Comparison of ENCODE assay signal across 27 cellular contexts in genomic region chr7:64078699-64078994, GRCh38. TPM values are rescaled to one million over a fixed set of nuclear protein-coding genes. Genes with fewer than 3 reads are reported as not detected.
DNase-seq lines count a peak whose midpoint lies in the region; ATAC-seq, FAIRE-seq and TF ChIP-seq lines count a peak whose summit lies in the region.
"Had no signal": no experiment of that assay in that cellular context is flagged by ENCODE, and none has a peak within 500 bp of the region (broad histone marks: within the 10 kb centered on the region; RNA-seq: fewer than 3 reads in every experiment).

No MANE protein-coding gene starts in this region.

- CTCF ChIA-PET in HCT116 (lab: Charles Lee) = no interaction called here
- CTCF ChIA-PET in H1 (lab: Charles Lee; ENCODE audit: partially characterized antibody) = no interaction called here
- CTCF ChIA-PET in CD8-positive, alpha-beta T cell (lab: Charles Lee) = no interaction called here

- no peak overlapping the region for H3K56ac ChIP-seq in H1 (replicated peaks; ENCODE audit: insufficient read length, low read depth, low read length)

- H3K14ac ChIP-seq in H1 (ENCODE audit: insufficient read length) = no peak overlapping the region

- H3K23ac ChIP-seq in H1 (ENCODE audit: insufficient read length) = no peak overlapping the region

- H2BK5ac ChIP-seq in H1 (ENCODE audit: low read depth, low read length) = no peak overlapping the region

- WGBS in H1 (ENCODE audit: extremely low coverage in 1 of 2, insufficient coverage in 1 of 2, insufficient read length in 1 of 2, insufficient replicate concordance in 2 of 2, low coverage in 1 of 2, low lambda C conversion rate in 2 of 2, missing lambda C conversion rate in 1 of 2), 2 experiments = 91% methylated on average over 2 of the region's 2 CpGs; no CpG with 5 or more reads in 1 of the 2 experiments

- H3K27ac ChIP-seq in HCT116 (ENCODE audit: low read depth, low read length) = no peak overlapping the region
- no peak overlapping the region for H3K27ac ChIP-seq in H1 (ENCODE audit: low read depth, low read length)
- no peak overlapping the region for H3K27ac ChIP-seq in stomach smooth muscle (ENCODE audit: low read length)
- no peak overlapping the region for H3K27ac ChIP-seq in CD8-positive, alpha-beta T cell (ENCODE audit: low read depth, low read length)
- H3K27ac ChIP-seq: BLaER1 had no signal

- no peak overlapping the region for H2BK15ac ChIP-seq in H1 (ENCODE audit: low read length)

- H3K9me2 ChIP-seq in HCT116 (ENCODE audit: insufficient read depth) = no peaks in the 10 kb centered on the region

- no peaks in the 10 kb centered on the region for H3K4me1 Mint-ChIP-seq in stimulated activated effector memory CD8-positive, alpha-beta T cell treated with anti-CD3 and anti-CD28 coated beads, Interleukin-12 subunit alpha, Interleukin-12 subunit beta, amount 100 ng/mL, for 72 hours
- H3K4me1 Mint-ChIP-seq in HFFc6 (ENCODE audit: low read depth) = no peaks in the 10 kb centered on the region
- no peaks in the 10 kb centered on the region for H3K4me1 Mint-ChIP-seq in CD8-positive, alpha-beta T cell (ENCODE audit: low read depth)
- H3K4me1 Mint-ChIP-seq: CD14-positive monocyte; CD4-positive, alpha-beta memory T cell; CD4-positive, CD25-positive, alpha-beta regulatory T cell had no signal

- DNase-seq in HCT116 (ENCODE audit: low read depth, low spot score) = no peak
- DNase-seq in adipocyte (ENCODE audit: low read depth) = no peak
- DNase-seq in H1 (ENCODE audit: low read depth in 1 of 2, low spot score in 2 of 2) = no peak
- DNase-seq in stimulated activated effector memory CD8-positive, alpha-beta T cell treated with anti-CD3 and anti-CD28 coated beads, Interleukin-12 subunit alpha, Interleukin-12 subunit beta, amount 100 ng/mL, for 72 hours (ENCODE audit: low spot score in 2 of 2) = no peak
- DNase-seq in HFFc6 = no peak
- no peak for DNase-seq in CD8-positive, alpha-beta T cell
- DNase-seq: 8988T; ACHN; BE2C; C1 segment of cervical spinal cord; Caco-2; Calu3; CD4-positive, alpha-beta memory T cell; CD4-positive, CD25-positive, alpha-beta regulatory T cell; DMS79 treated with DMSO at 0.1 percent for 48 hours; GF-D8 had no signal

- RAD21 ChIA-PET in HCT116 (lab: Charles Lee; ENCODE audit: low non-redundant PET in 1 of 2, low total read pairs in 2 of 2, uncharacterized antibody in 2 of 2, unreplicated experiment in 2 of 2) = no interaction called here

- H3K9ac ChIP-seq in HCT116 (ENCODE audit: low read length) = no peak overlapping the region
- no peak overlapping the region for H3K9ac ChIP-seq in adipocyte (ENCODE audit: low read length)
- no peak overlapping the region for H3K9ac ChIP-seq in H1 (replicated peaks in 1 of 4; ENCODE audit: extremely low read depth in 1 of 4, low read depth in 3 of 4, low read length in 3 of 4)
- no peak overlapping the region for H3K9ac ChIP-seq in stomach smooth muscle (ENCODE audit: low read length in 2 of 2)
- H3K9ac ChIP-seq: BLaER1 had no signal

- H3K9me3 ChIP-seq in HCT116 (ENCODE audit: control insufficient read depth in 1 of 2, insufficient read depth in 1 of 2, low read depth in 1 of 2, low read length in 2 of 2) (peaks cover 32 to 49% of the 10 kb centered on the region in 2 experiments), adipocyte (ENCODE audit: control insufficient read depth, low read length) (peaks cover 99% of the 10 kb centered on the region), H1 (ENCODE audit: insufficient read depth in 2 of 2, low read depth in 1 of 2, low read length in 1 of 2) (peaks cover 74 to 85% of the 10 kb centered on the region in 2 experiments), stomach smooth muscle (ENCODE audit: control insufficient read depth in 2 of 2, low read length in 2 of 2) (peaks cover 60 to 77% of the 10 kb centered on the region in 2 donors)
- H3K9me3 ChIP-seq in CD8-positive, alpha-beta T cell (ENCODE audit: low read length) = peaks cover 46% of the 10 kb centered on the region
- H3K9me3 ChIP-seq: BE2C had no signal

- TF ChIP-seq RAD21 in HCT116 (IDR thresholded peaks at IDR 0.05; ENCODE audit: low read depth) (no peak), H1 (IDR thresholded peaks at IDR 0.05 in 1 of 2, conservative IDR thresholded peaks at IDR 0.05 in 1 of 2; ENCODE audit: low read depth in 2 of 2, low read length in 2 of 2) (no peak)

- no peak overlapping the region for H3K27ac Mint-ChIP-seq in stimulated activated effector memory CD8-positive, alpha-beta T cell treated with anti-CD3 and anti-CD28 coated beads, Interleukin-12 subunit alpha, Interleukin-12 subunit beta, amount 100 ng/mL, for 72 hours
- H3K27ac Mint-ChIP-seq in HFFc6 = no peak overlapping the region
- H3K27ac Mint-ChIP-seq in CD8-positive, alpha-beta T cell = no peak overlapping the region
- H3K27ac Mint-ChIP-seq: CD14-positive monocyte; CD4-positive, alpha-beta memory T cell; CD4-positive, CD25-positive, alpha-beta regulatory T cell had no signal

- H4K20me1 ChIP-seq in HCT116 (ENCODE audit: insufficient read depth) = no peaks in the 10 kb centered on the region
- H4K20me1 ChIP-seq in H1 (replicated peaks in 1 of 2; ENCODE audit: control insufficient read depth in 1 of 2, insufficient read depth in 2 of 2, low read length in 2 of 2) = no peaks in the 10 kb centered on the region
- H4K20me1 ChIP-seq: BLaER1 had no signal

- no peak for TF ChIP-seq EP300 in H1 (IDR thresholded peaks at IDR 0.05; ENCODE audit: borderline replicate concordance in 1 of 2, low read depth in 2 of 2, low read length in 2 of 2)

- no peak overlapping the region for H3K18ac ChIP-seq in H1 (ENCODE audit: extremely low read depth, low read length)

- POLR2A ChIA-PET in HCT116 (lab: Charles Lee) (no interaction called here), H1 (lab: Charles Lee; ENCODE audit: partially characterized antibody) (no interaction called here)
- POLR2A ChIA-PET in CD8-positive, alpha-beta T cell (lab: Charles Lee) = no interaction called here

- H3K79me1 ChIP-seq in H1 (ENCODE audit: low read depth, low read length) = no peaks in the 10 kb centered on the region

- ATAC-seq in HCT116 (no peak), GM21528 (IDR thresholded peaks at IDR 0.05; ENCODE audit: low FRiP score, unreplicated experiment) (no peak)
- no peak for ATAC-seq in stimulated activated effector memory CD8-positive, alpha-beta T cell treated with anti-CD3 and anti-CD28 coated beads, Interleukin-12 subunit alpha, Interleukin-12 subunit beta, amount 100 ng/mL, for 72 hours
- ATAC-seq in CD8-positive, alpha-beta T cell = no peak

- H2BK12ac ChIP-seq in H1 (ENCODE audit: low read depth, low read length) = no peak overlapping the region

- no peaks in the 10 kb centered on the region for H3K4me1 ChIP-seq in HCT116 (ENCODE audit: control insufficient read depth in 1 of 2, insufficient read depth in 2 of 2, low read length in 2 of 2)
- H3K4me1 ChIP-seq in adipocyte (ENCODE audit: control insufficient read depth, insufficient read depth, low read length) = no peaks in the 10 kb centered on the region
- no peaks in the 10 kb centered on the region for H3K4me1 ChIP-seq in H1 (replicated peaks in 1 of 4; ENCODE audit: control insufficient read depth in 3 of 4, insufficient read depth in 4 of 4, low read length in 3 of 4)
- no peaks in the 10 kb centered on the region for H3K4me1 ChIP-seq in stomach smooth muscle (ENCODE audit: control insufficient read depth, insufficient read depth, low read length)
- no peaks in the 10 kb centered on the region for H3K4me1 ChIP-seq in CD8-positive, alpha-beta T cell (ENCODE audit: insufficient read depth, low read length)
- H3K4me1 ChIP-seq: BE2C, BLaER1, Caco-2 had no signal

- TF ChIP-seq POLR2A in HCT116 (IDR thresholded peaks at IDR 0.05; ENCODE audit: borderline replicate concordance, extremely low read depth, insufficient read depth, insufficient read length) = no peak
- TF ChIP-seq POLR2A in H1 (IDR thresholded peaks at IDR 0.05; ENCODE audit: control extremely low read depth in 1 of 2, low read depth in 2 of 2, low read length in 2 of 2) = no peak

- H3K23me2 ChIP-seq in H1 (ENCODE audit: low read depth, low read length) = no peaks in the 10 kb centered on the region

- no peak overlapping the region for H4K91ac ChIP-seq in H1 (replicated peaks; ENCODE audit: insufficient read length, low read length)

- no peak overlapping the region for H4K8ac ChIP-seq in H1 (ENCODE audit: extremely low read depth, insufficient read depth, low read length)

- H3K79me2 ChIP-seq in HCT116 (ENCODE audit: insufficient read depth, low read length) = no peaks in the 10 kb centered on the region
- H3K79me2 ChIP-seq in H1 (ENCODE audit: control insufficient read depth in 1 of 2, insufficient read depth in 2 of 2, low read length in 2 of 2) = no peaks in the 10 kb centered on the region

- no peak overlapping the region for H3K4me2 ChIP-seq in HCT116 (ENCODE audit: low read length)
- no peak overlapping the region for H3K4me2 ChIP-seq in H1 (ENCODE audit: insufficient read depth in 1 of 2, low read depth in 2 of 2, low read length in 2 of 2)
- H3K4me2 ChIP-seq: BLaER1 had no signal

- H3K27me3 ChIP-seq in HCT116 (ENCODE audit: insufficient read depth, low read length) = no peaks in the 10 kb centered on the region
- H3K27me3 ChIP-seq in adipocyte (replicated peaks; ENCODE audit: control insufficient read depth, insufficient read depth, low read length) = no peaks in the 10 kb centered on the region
- no peaks in the 10 kb centered on the region for H3K27me3 ChIP-seq in H1 (replicated peaks in 1 of 4; ENCODE audit: control insufficient read depth in 3 of 4, extremely low read depth in 1 of 4, insufficient read depth in 3 of 4, low read length in 3 of 4)
- H3K27me3 ChIP-seq in stomach smooth muscle (ENCODE audit: control insufficient read depth in 1 of 2, insufficient read depth in 2 of 2, low read length in 2 of 2) = no peaks in the 10 kb centered on the region
- H3K27me3 ChIP-seq in CD8-positive, alpha-beta T cell (ENCODE audit: insufficient read depth, low read length) = no peaks in the 10 kb centered on the region
- H3K27me3 ChIP-seq: BE2C, BLaER1 had no signal

- no peak overlapping the region for H3K4me3 ChIP-seq in HCT116 (replicated peaks in 1 of 2; ENCODE audit: low read depth in 1 of 2, low read length in 2 of 2)
- peak overlapping the region; percentile 65 for H3K4me3 ChIP-seq in adipocyte (ENCODE audit: low read length)
- H3K4me3 ChIP-seq in H1 (ENCODE audit: extremely low read depth in 1 of 4, insufficient read depth in 2 of 4, low read depth in 3 of 4, low read length in 4 of 4) = no peak overlapping the region
- peak overlapping the region; percentile 4 to 26 for H3K4me3 ChIP-seq in stomach smooth muscle (ENCODE audit: low read length in 2 of 2)
- H3K4me3 ChIP-seq in CD8-positive, alpha-beta T cell (ENCODE audit: low read depth, low read length) = no peak overlapping the region
- H3K4me3 ChIP-seq: BLaER1 had no signal

- H3K9me3 Mint-ChIP-seq in stimulated activated effector memory CD8-positive, alpha-beta T cell treated with anti-CD3 and anti-CD28 coated beads, Interleukin-12 subunit alpha, Interleukin-12 subunit beta, amount 100 ng/mL, for 72 hours = peaks cover 49% of the 10 kb centered on the region
- peaks cover 93% of the 10 kb centered on the region for H3K9me3 Mint-ChIP-seq in HFFc6
- H3K9me3 Mint-ChIP-seq in CD8-positive, alpha-beta T cell = peaks cover 59% of the 10 kb centered on the region

- H2AFZ ChIP-seq in HCT116 (ENCODE audit: low read depth, low read length, poor library complexity, severe bottlenecking) = no peak overlapping the region
- H2AFZ ChIP-seq in H1 (ENCODE audit: low read length) = no peak overlapping the region

- H3K4me3 Mint-ChIP-seq in stimulated activated effector memory CD8-positive, alpha-beta T cell treated with anti-CD3 and anti-CD28 coated beads, Interleukin-12 subunit alpha, Interleukin-12 subunit beta, amount 100 ng/mL, for 72 hours = no peak overlapping the region
- no peak overlapping the region for H3K4me3 Mint-ChIP-seq in HFFc6
- no peak overlapping the region for H3K4me3 Mint-ChIP-seq in CD8-positive, alpha-beta T cell
- H3K4me3 Mint-ChIP-seq: CD14-positive monocyte; CD4-positive, alpha-beta memory T cell; CD4-positive, CD25-positive, alpha-beta regulatory T cell had no signal

- BruUV-seq in HCT116 (replicated peaks; lab: Mats Ljungman, UMichigan) = no TSS peak

- no peak overlapping the region for H2BK20ac ChIP-seq in H1 (ENCODE audit: low read length)

- no peak overlapping the region for H2BK120ac ChIP-seq in H1 (replicated peaks; ENCODE audit: low read depth, low read length)

- no peak overlapping the region for H2AK5ac ChIP-seq in H1 (ENCODE audit: low read depth, low read length)

- no peak overlapping the region for H3K4ac ChIP-seq in H1 (replicated peaks; ENCODE audit: insufficient read length, low read depth, low read length)

- H3K36me3 Mint-ChIP-seq in stimulated activated effector memory CD8-positive, alpha-beta T cell treated with anti-CD3 and anti-CD28 coated beads, Interleukin-12 subunit alpha, Interleukin-12 subunit beta, amount 100 ng/mL, for 72 hours = no peaks in the 10 kb centered on the region
- peaks cover 39% of the 10 kb centered on the region for H3K36me3 Mint-ChIP-seq in HFFc6 (ENCODE audit: low read depth)
- peaks cover 16% of the 10 kb centered on the region for H3K36me3 Mint-ChIP-seq in CD8-positive, alpha-beta T cell
- H3K36me3 Mint-ChIP-seq: CD14-positive monocyte; CD4-positive, CD25-positive, alpha-beta regulatory T cell had no signal

- H3K27me3 Mint-ChIP-seq in HFFc6 (ENCODE audit: insufficient read depth) = no peaks in the 10 kb centered on the region
- no peaks in the 10 kb centered on the region for H3K27me3 Mint-ChIP-seq in CD8-positive, alpha-beta T cell (ENCODE audit: low read depth)
- H3K27me3 Mint-ChIP-seq: CD4-positive, alpha-beta memory T cell; CD4-positive, CD25-positive, alpha-beta regulatory T cell had no signal

- no peak for FAIRE-seq in H1 (lab: Jason Lieb, UNC)
- FAIRE-seq: A204.1, D721Med, G401.6, GM12891, GM18507 had no signal

- H4K5ac ChIP-seq in H1 (ENCODE audit: insufficient read length, low read depth, low read length) = no peak overlapping the region

- intact Hi-C loops in HCT116 (cut with micrococcal nuclease) = loop anchor here (10.0 kb wide), 1 partner anchor 204 kb away; no protein-coding TSS in a partner anchor
- intact Hi-C loops in CD8-positive, alpha-beta T cell (cut with DNase I, micrococcal nuclease) = no loop called here

- TF ChIP-seq CTCF in HCT116 (IDR thresholded peaks at IDR 0.05 in 2 of 3, conservative IDR thresholded peaks at IDR 0.05 in 1 of 3; ENCODE audit: borderline replicate concordance in 1 of 3, insufficient read depth in 1 of 3, low read depth in 2 of 3, low read length in 2 of 3) (no peak), H1 (IDR thresholded peaks at IDR 0.05; ENCODE audit: control extremely low read depth in 1 of 3, insufficient read depth in 1 of 3, low read depth in 1 of 3, low read length in 3 of 3) (no peak), HFFc6 (IDR thresholded peaks at IDR 0.05) (no peak)
- TF ChIP-seq CTCF in CD8-positive, alpha-beta T cell (IDR thresholded peaks at IDR 0.05) = no peak

- no peaks in the 10 kb centered on the region for H3K36me3 ChIP-seq in HCT116 (ENCODE audit: control insufficient read depth in 1 of 2, insufficient read depth in 2 of 2, low read length in 2 of 2)
- H3K36me3 ChIP-seq in adipocyte (ENCODE audit: control insufficient read depth, insufficient read depth, low read length, severe bottlenecking) = no peaks in the 10 kb centered on the region
- no peaks in the 10 kb centered on the region for H3K36me3 ChIP-seq in H1 (ENCODE audit: control insufficient read depth in 2 of 4, insufficient read depth in 4 of 4, low read length in 3 of 4)
- H3K36me3 ChIP-seq in stomach smooth muscle (ENCODE audit: control insufficient read depth in 2 of 2, insufficient read depth in 2 of 2, low read length in 2 of 2) = peaks cover 4 to 15% of the 10 kb centered on the region in 2 donors
- H3K36me3 ChIP-seq in CD8-positive, alpha-beta T cell (ENCODE audit: insufficient read depth, low read length) = no peaks in the 10 kb centered on the region
- H3K36me3 ChIP-seq: BE2C, BLaER1 had no signal

RNA-seq across cellular contexts. Expression of gene ZNF727, which starts 33.4 kb away (rescaled TPM):
- not detected for total RNA-seq in HCT116 (2021; ENCODE audit: unreplicated experiment)
- not detected in 2 replicates for polyA plus RNA-seq in HCT116 (2012)
- not detected in 2 replicates for total RNA-seq in H1 (2021; fragmentation: NEBNext Ultra II Directional; extraction: Animal tissue kit (Norgen Biotek cat#: 25700))
- polyA plus RNA-seq in H1 (2011; rRNA removed) = not detected in 2 replicates
- polyA plus RNA-seq in H1 (2011; cell fraction: cytosol; rRNA removed) = not detected
- polyA plus RNA-seq in H1 (2011; cell fraction: nucleus; rRNA removed) = not detected
- not detected in 4 replicates for polyA plus RNA-seq in H1 (2012, experiment 1 of 2)
- polyA plus RNA-seq in H1 (2012, experiment 2 of 2) = not detected
- not detected for polyA plus RNA-seq in H1 (2013, experiment 1 of 2)
- not detected for polyA plus RNA-seq in H1 (2013, experiment 2 of 2)
- polyA minus RNA-seq in H1 (2011; rRNA and poly(A)+ RNA removed) = not detected in 2 replicates
- not detected for polyA minus RNA-seq in H1 (2011; cell fraction: cytosol; rRNA and poly(A)+ RNA removed)
- not detected for polyA minus RNA-seq in H1 (2011; cell fraction: nucleus; rRNA and poly(A)+ RNA removed)
- under 1 TPM in 2 of 6 experiments, not detected in 4; 0.14 TPM for total RNA-seq in HFFc6 (2021; fragmentation: NEBNext Ultra II Directional; extraction: Animal tissue kit (Norgen Biotek cat#: 25700))
- total RNA-seq in CD8-positive, alpha-beta T cell = not detected
- total RNA-seq: A673; Caco-2; Calu3; CD4-positive, CD25-positive, alpha-beta regulatory T cell had no signal
- polyA plus RNA-seq: AG04450; CD14-positive monocyte; CD4-positive, alpha-beta memory T cell had no signal

Comparison
In these comparisons a context has a peak if more than half of its experiments do, and no peak if none do; other contexts are left out.
1. H3K4me3 ChIP-seq: peak in adipocyte (single experiment) and stomach smooth muscle (2 of 2); none in HCT116 (0 of 2), H1 (0 of 4) and CD8-positive, alpha-beta T cell (single experiment).
2. Of the 16 proteins assayed by ChIP-seq in both H1 and HCT116: peak only in H1: none; only in HCT116: none; in both: ZNF274; in neither: 15.